In genomic region chr14:25010471-25010870, GRCh38 we compare ENCODE assay signal across 16 cellular contexts. TPM values are rescaled to one million over a fixed set of nuclear protein-coding genes. Genes with fewer than 3 reads are reported as not detected.
"Had no signal": no experiment of that assay in that cellular context is flagged by ENCODE, and none has a peak within 500 bp of the region (broad histone marks: within the 10 kb centered on the region; RNA-seq: fewer than 3 reads in every experiment).

No MANE protein-coding gene starts in this region.

- H3K4me1 ChIP-seq: spleen had no signal

- H3K4me1 Mint-ChIP-seq: activated naive CD8-positive, alpha-beta T cell treated with anti-CD3 and anti-CD28 coated beads, Interleukin-2, amount 10 ng/mL, durations not matched to agents 7 days and 5 days had no signal

- H3K4me3 ChIP-seq: dorsolateral prefrontal cortex, esophagus muscularis mucosa, right atrium auricular region, spleen had no signal

- H3K9me3 ChIP-seq: esophagus muscularis mucosa, right atrium auricular region, spleen had no signal

- H3K27me3 ChIP-seq: dorsolateral prefrontal cortex, esophagus muscularis mucosa, right atrium auricular region had no signal

- H3K4me3 Mint-ChIP-seq: activated CD4-positive, alpha-beta memory T cell treated with anti-CD3 and anti-CD28 coated beads for 36 hours; activated naive CD8-positive, alpha-beta T cell treated with anti-CD3 and anti-CD28 coated beads, Interleukin-2, amount 10 ng/mL, durations not matched to agents 7 days and 5 days had no signal

- H3K27ac ChIP-seq: dorsolateral prefrontal cortex, esophagus muscularis mucosa, spleen had no signal

- DNase-seq: activated CD4-positive, alpha-beta memory T cell treated with anti-CD3 and anti-CD28 coated beads for 36 hours; activated CD4-positive, alpha-beta T cell treated with anti-CD3 and anti-CD28 coated beads for 1 hour; activated naive CD8-positive, alpha-beta T cell treated with anti-CD3 and anti-CD28 coated beads, Interleukin-2, amount 10 ng/mL, durations not matched to agents 7 days and 5 days; activated T-cell treated with anti-CD3 and anti-CD28 coated beads, Interleukin-2, amount 50 U/mL, for 48 hours; aorta; dorsolateral prefrontal cortex; glutamatergic neuron; spleen; stimulated activated CD4-positive, alpha-beta T cell treated with anti-CD3 and anti-CD28 coated beads, Interleukin-1b, Interleukin-23, amount 100 ng/mL, for 48 hours; stimulated activated naive CD4-positive, alpha-beta T cell had no signal

- FAIRE-seq: bronchial epithelial cell, endometrium had no signal

- H3K36me3 Mint-ChIP-seq: activated CD4-positive, alpha-beta memory T cell treated with anti-CD3 and anti-CD28 coated beads for 36 hours; activated naive CD8-positive, alpha-beta T cell treated with anti-CD3 and anti-CD28 coated beads, Interleukin-2, amount 10 ng/mL, durations not matched to agents 7 days and 5 days; mesothelial cell of epicardium had no signal

- H3K9me3 Mint-ChIP-seq: activated CD4-positive, alpha-beta memory T cell treated with anti-CD3 and anti-CD28 coated beads for 36 hours; activated naive CD8-positive, alpha-beta T cell treated with anti-CD3 and anti-CD28 coated beads, Interleukin-2, amount 10 ng/mL, durations not matched to agents 7 days and 5 days; mesothelial cell of epicardium; type B pancreatic cell had no signal

- H3K36me3 ChIP-seq: esophagus muscularis mucosa, right atrium auricular region, spleen had no signal

- H3K27me3 Mint-ChIP-seq: type B pancreatic cell had no signal

- H3K27ac Mint-ChIP-seq: activated CD4-positive, alpha-beta memory T cell treated with anti-CD3 and anti-CD28 coated beads for 36 hours; activated naive CD8-positive, alpha-beta T cell treated with anti-CD3 and anti-CD28 coated beads, Interleukin-2, amount 10 ng/mL, durations not matched to agents 7 days and 5 days had no signal

RNA-seq across cellular contexts. Expression of gene STXBP6, which starts 39.5 kb away (rescaled TPM):
- total RNA-seq: activated CD4-positive, alpha-beta memory T cell treated with anti-CD3 and anti-CD28 coated beads for 36 hours; activated naive CD8-positive, alpha-beta T cell treated with anti-CD3 and anti-CD28 coated beads, Interleukin-2, amount 10 ng/mL, durations not matched to agents 7 days and 5 days; bronchial epithelial cell had no signal
